1 cellular context compared by ENCODE assay signal in genomic region chrX:71623105-71623450, GRCh38.
TF ChIP-seq lines count a peak whose summit lies in the region.

No MANE protein-coding gene starts in this region.

TF ChIP-seq in IMR-90, 13 proteins besides CTCF, POLR2A, EP300 and RAD21 (continued from another document):
- no peak for TF ChIP-seq NFE2L2 (IDR thresholded peaks at IDR 0.05; ENCODE audit: low read depth, low read length)
- no peak for TF ChIP-seq MXI1 (IDR thresholded peaks at IDR 0.05; ENCODE audit: borderline replicate concordance, low read depth, low read length)
- no peak for TF ChIP-seq FOS (IDR thresholded peaks at IDR 0.05; ENCODE audit: low read depth, low read length)
- no peak for TF ChIP-seq MAZ (IDR thresholded peaks at IDR 0.05; ENCODE audit: borderline replicate concordance, low read depth, low read length)
- TF ChIP-seq SMC3 (IDR thresholded peaks at IDR 0.05; ENCODE audit: low read depth, low read length), result no peak
